In genomic region chr1:107804134-107804533, GRCh38 we compare ENCODE assay signal across 14 cellular contexts.
DNase-seq lines count a peak whose midpoint lies in the region; ATAC-seq and TF ChIP-seq lines count a peak whose summit lies in the region.
"Had no signal": no experiment of that assay in that cellular context is flagged by ENCODE, and none has a peak within 500 bp of the region (broad histone marks: within the 10 kb centered on the region; RNA-seq: fewer than 3 reads in every experiment).

No MANE protein-coding gene starts in this region.

- peaks cover 34% of the 10 kb centered on the region for H3K4me1 Mint-ChIP-seq in activated naive CD4-positive, alpha-beta T cell treated with anti-CD3 and anti-CD28 coated beads, Interleukin-2, amount 10 ng/mL, durations not matched to agents 7 days and 5 days
- H3K4me1 Mint-ChIP-seq in activated B cell treated with CpG ODN at 0.5 μM for 24 hours (peaks cover 94% of the 10 kb centered on the region), neural progenitor cell (peaks cover 7% of the 10 kb centered on the region)
- peaks cover 79% of the 10 kb centered on the region for H3K4me1 Mint-ChIP-seq in stimulated activated memory B cell treated with anti-CD40 and anti-IgM and Interleukin-4, amounts not matched to agents 10 μg/mL and 1 μg/mL and 100 μg/mL, for 72 hours

- H3K36me3 Mint-ChIP-seq in activated naive CD4-positive, alpha-beta T cell treated with anti-CD3 and anti-CD28 coated beads, Interleukin-2, amount 10 ng/mL, durations not matched to agents 7 days and 5 days, result peaks cover 13% of the 10 kb centered on the region
- no peaks in the 10 kb centered on the region for H3K36me3 Mint-ChIP-seq in activated B cell treated with CpG ODN at 0.5 μM for 24 hours (ENCODE audit: low read depth)
- no peaks in the 10 kb centered on the region for H3K36me3 Mint-ChIP-seq in stimulated activated memory B cell treated with anti-CD40 and anti-IgM and Interleukin-4, amounts not matched to agents 10 μg/mL and 1 μg/mL and 100 μg/mL, for 72 hours
- no peaks in the 10 kb centered on the region for H3K36me3 Mint-ChIP-seq in neural progenitor cell

- no peak for DNase-seq in activated naive CD4-positive, alpha-beta T cell treated with anti-CD3 and anti-CD28 coated beads, Interleukin-2, amount 10 ng/mL, durations not matched to agents 7 days and 5 days
- no peak for DNase-seq in activated naive CD4-positive, alpha-beta T cell treated with anti-CD3 and anti-CD28 coated beads, Interleukin-2, amount 50 U/mL, for 16 hours
- peak; percentile 32 to 94 for DNase-seq in NOMO-1 (lab: John Stamatoyannopoulos, UW; ENCODE audit: unreplicated experiment in 2 of 2)
- DNase-seq in activated B cell treated with CpG ODN at 0.5 μM for 24 hours, result no peak
- DNase-seq in neural progenitor cell (ENCODE audit: low spot score), result no peak
- DNase-seq in left lung, result no peak
- DNase-seq: body of pancreas; effector CD8-positive, alpha-beta T cell; foreskin keratinocyte; MG63; NCI-H345; stimulated activated CD4-positive, alpha-beta T cell treated with anti-CD3 and anti-CD28 coated beads, Interleukin-1b, Interleukin-23, amount 100 ng/mL, for 48 hours had no signal

- H3K36me3 ChIP-seq in neural progenitor cell (no peaks in the 10 kb centered on the region), left lung (no peaks in the 10 kb centered on the region)
- H3K36me3 ChIP-seq: MG63 had no signal

- TF ChIP-seq CTCF in activated B cell treated with CpG ODN at 0.5 μM for 24 hours (IDR thresholded peaks at IDR 0.05) (no peak), neural progenitor cell (IDR thresholded peaks at IDR 0.05) (no peak), left lung (IDR thresholded peaks at IDR 0.05) (no peak)

- peaks cover 6% of the 10 kb centered on the region for H3K9me3 Mint-ChIP-seq in activated naive CD4-positive, alpha-beta T cell treated with anti-CD3 and anti-CD28 coated beads, Interleukin-2, amount 10 ng/mL, durations not matched to agents 7 days and 5 days
- H3K9me3 Mint-ChIP-seq in activated B cell treated with CpG ODN at 0.5 μM for 24 hours (peaks cover 9% of the 10 kb centered on the region), neural progenitor cell (peaks cover 2% of the 10 kb centered on the region)
- H3K9me3 Mint-ChIP-seq in stimulated activated memory B cell treated with anti-CD40 and anti-IgM and Interleukin-4, amounts not matched to agents 10 μg/mL and 1 μg/mL and 100 μg/mL, for 72 hours, result peaks cover 6% of the 10 kb centered on the region

- intact Hi-C loops in activated B cell treated with CpG ODN at 0.5 μM for 24 hours (cut with micrococcal nuclease), result loop anchor here (1.0 to 2.0 kb wide), 3 partner anchors 36 to 131 kb away; no protein-coding TSS in a partner anchor
- intact Hi-C loops in left lung (cut with DNase I), result no loop called here

- POLR2A ChIA-PET in activated B cell treated with CpG ODN at 0.5 μM for 24 hours (lab: Charles Lee), result interaction anchor here (1.9 kb wide), 1 partner anchor 22 kb away, joined by 6 read pairs; no protein-coding TSS in a partner anchor

- no peak overlapping the region for H2AFZ ChIP-seq in neural progenitor cell (replicated peaks)

- no peaks in the 10 kb centered on the region for H3K79me2 ChIP-seq in neural progenitor cell (ENCODE audit: low read depth)

- no peaks in the 10 kb centered on the region for H3K27me3 ChIP-seq in neural progenitor cell
- no peaks in the 10 kb centered on the region for H3K27me3 ChIP-seq in left lung
- H3K27me3 ChIP-seq: body of pancreas had no signal

- H3F3A ChIP-seq in neural progenitor cell (ENCODE audit: low read depth), result no peaks in the 10 kb centered on the region

- H3K27ac ChIP-seq in neural progenitor cell (no peak overlapping the region), left lung (no peak overlapping the region)
- H3K27ac ChIP-seq: body of pancreas, foreskin keratinocyte had no signal

- CTCF ChIA-PET in activated naive CD4-positive, alpha-beta T cell treated with anti-CD3 and anti-CD28 coated beads, Interleukin-2, amount 10 ng/mL, durations not matched to agents 7 days and 5 days (lab: Charles Lee), result no interaction called here
- CTCF ChIA-PET in activated B cell treated with CpG ODN at 0.5 μM for 24 hours (lab: Charles Lee), result no interaction called here

- H3K27ac Mint-ChIP-seq in activated naive CD4-positive, alpha-beta T cell treated with anti-CD3 and anti-CD28 coated beads, Interleukin-2, amount 10 ng/mL, durations not matched to agents 7 days and 5 days, result peak overlapping the region; percentile 58
- peak overlapping the region; percentile 96 for H3K27ac Mint-ChIP-seq in activated B cell treated with CpG ODN at 0.5 μM for 24 hours
- H3K27ac Mint-ChIP-seq in stimulated activated memory B cell treated with anti-CD40 and anti-IgM and Interleukin-4, amounts not matched to agents 10 μg/mL and 1 μg/mL and 100 μg/mL, for 72 hours, result peak overlapping the region; percentile 76
- H3K27ac Mint-ChIP-seq in neural progenitor cell, result no peak overlapping the region

- H3K9me3 ChIP-seq in neural progenitor cell (ENCODE audit: low read depth) (no peaks in the 10 kb centered on the region), left lung (peaks cover 0 to 3% of the 10 kb centered on the region in 2 donors)
- H3K9me3 ChIP-seq: body of pancreas had no signal

- H3K4me3 Mint-ChIP-seq in activated naive CD4-positive, alpha-beta T cell treated with anti-CD3 and anti-CD28 coated beads, Interleukin-2, amount 10 ng/mL, durations not matched to agents 7 days and 5 days, result peak overlapping the region; percentile 39
- H3K4me3 Mint-ChIP-seq in activated B cell treated with CpG ODN at 0.5 μM for 24 hours (peak overlapping the region; percentile 80), neural progenitor cell (no peak overlapping the region)
- peak overlapping the region; percentile 38 for H3K4me3 Mint-ChIP-seq in stimulated activated memory B cell treated with anti-CD40 and anti-IgM and Interleukin-4, amounts not matched to agents 10 μg/mL and 1 μg/mL and 100 μg/mL, for 72 hours

- H3K4me3 ChIP-seq in neural progenitor cell (no peak overlapping the region), left lung (no peak overlapping the region)
- H3K4me3 ChIP-seq: body of pancreas, MG63 had no signal

- no peaks in the 10 kb centered on the region for H4K20me1 ChIP-seq in neural progenitor cell (ENCODE audit: low read depth)

- H3K27me3 Mint-ChIP-seq in activated naive CD4-positive, alpha-beta T cell treated with anti-CD3 and anti-CD28 coated beads, Interleukin-2, amount 10 ng/mL, durations not matched to agents 7 days and 5 days, result no peaks in the 10 kb centered on the region
- H3K27me3 Mint-ChIP-seq in activated B cell treated with CpG ODN at 0.5 μM for 24 hours, result no peaks in the 10 kb centered on the region
- H3K27me3 Mint-ChIP-seq in stimulated activated memory B cell treated with anti-CD40 and anti-IgM and Interleukin-4, amounts not matched to agents 10 μg/mL and 1 μg/mL and 100 μg/mL, for 72 hours, result no peaks in the 10 kb centered on the region
- H3K27me3 Mint-ChIP-seq in neural progenitor cell (ENCODE audit: insufficient read depth, low read depth), result no peaks in the 10 kb centered on the region

- H3K4me1 ChIP-seq in neural progenitor cell, result peaks cover 8% of the 10 kb centered on the region
- peaks cover 0 to 15% of the 10 kb centered on the region in 2 donors for H3K4me1 ChIP-seq in left lung
- H3K4me1 ChIP-seq: body of pancreas, foreskin keratinocyte had no signal

- no peak overlapping the region for H3K9ac ChIP-seq in neural progenitor cell

- peak; percentile 35 for ATAC-seq in activated B cell treated with CpG ODN at 0.5 μM for 24 hours (ENCODE audit: low read depth)
- ATAC-seq in stimulated activated memory B cell treated with anti-CD40 and anti-IgM and Interleukin-4, amounts not matched to agents 10 μg/mL and 1 μg/mL and 100 μg/mL, for 72 hours, result no peak
- no peak for ATAC-seq in HG03460 (IDR thresholded peaks at IDR 0.05; ENCODE audit: unreplicated experiment)
- no peak for ATAC-seq in left lung
- ATAC-seq: body of pancreas, foreskin keratinocyte had no signal

- no peak overlapping the region for H3K4me2 ChIP-seq in neural progenitor cell

Comparison
In these comparisons a context has a peak if more than half of its experiments do, and no peak if none do; other contexts are left out.
1. DNase-seq: peak in NOMO-1 (2 of 2); none in activated naive CD4-positive, alpha-beta T cell treated with anti-CD3 and anti-CD28 coated beads, Interleukin-2, amount 10 ng/mL, durations not matched to agents 7 days and 5 days (single experiment), activated naive CD4-positive, alpha-beta T cell treated with anti-CD3 and anti-CD28 coated beads, Interleukin-2, amount 50 U/mL, for 16 hours (single experiment), activated B cell treated with CpG ODN at 0.5 μM for 24 hours (single experiment), neural progenitor cell (single experiment) and left lung (0 of 2).